10 cellular contexts compared by ENCODE assay signal in genomic region chr3:71425491-71426071, GRCh38.
DNase-seq lines count a peak whose midpoint lies in the region; ATAC-seq and TF ChIP-seq lines count a peak whose summit lies in the region.
"Had no signal": no experiment of that assay in that cellular context is flagged by ENCODE, and none has a peak within 500 bp of the region (broad histone marks: within the 10 kb centered on the region; RNA-seq: fewer than 3 reads in every experiment).

No MANE protein-coding gene starts in this region.

- CTCF ChIA-PET in mammary epithelial cell (lab: Charles Lee; ENCODE audit: low non-redundant PET) = no interaction called here

- H2AFZ ChIP-seq in mammary epithelial cell (ENCODE audit: low read depth, low read length) = no peak overlapping the region

- H3K4me1 ChIP-seq in mammary epithelial cell (ENCODE audit: insufficient read depth, low read length) (peaks cover 51% of the 10 kb centered on the region), skeletal muscle satellite cell (ENCODE audit: control insufficient read depth, insufficient read depth, low read length) (peaks cover 22% of the 10 kb centered on the region)

- H3K9ac ChIP-seq in mammary epithelial cell (ENCODE audit: insufficient read depth, low read length) (peak overlapping the region; percentile 20), skeletal muscle satellite cell (ENCODE audit: low read depth, low read length) (no peak overlapping the region)

- ATAC-seq in activated CD4-positive, CD25-positive, alpha-beta regulatory T cell treated with anti-CD3 and anti-CD28 coated beads, Interleukin-2, amount 50 U/mL, for 24 hours = peak; percentile 25 to 26
- no peak for ATAC-seq in GM21367 (IDR thresholded peaks at IDR 0.05; ENCODE audit: unreplicated experiment)

- H3K36me3 ChIP-seq in mammary epithelial cell (ENCODE audit: insufficient read depth, low read length) (no peaks in the 10 kb centered on the region), skeletal muscle satellite cell (ENCODE audit: insufficient read depth, low read length) (no peaks in the 10 kb centered on the region)
- H3K36me3 ChIP-seq: prostate gland had no signal

- H3K27me3 ChIP-seq in mammary epithelial cell (ENCODE audit: insufficient read depth, low read length) (no peaks in the 10 kb centered on the region), skeletal muscle satellite cell (ENCODE audit: control insufficient read depth, insufficient read depth, low read length) (no peaks in the 10 kb centered on the region)

- BruUV-seq in mammary epithelial cell (replicated peaks; lab: Mats Ljungman, UMichigan) = no TSS peak

- intact Hi-C loops in mammary epithelial cell (cut with micrococcal nuclease) = loop anchor here (10.0 kb wide), 1 partner anchor 259 kb away; no protein-coding TSS in a partner anchor

- no peaks in the 10 kb centered on the region for H4K20me1 ChIP-seq in mammary epithelial cell (ENCODE audit: insufficient read depth, low read length)

- TF ChIP-seq CTCF in mammary epithelial cell (conservative IDR thresholded peaks at IDR 0.05 in 1 of 2, IDR thresholded peaks at IDR 0.05 in 1 of 2; ENCODE audit: extremely low read depth in 1 of 2, insufficient read depth in 1 of 2, low read depth in 1 of 2, low read length in 2 of 2) = no peak

- in situ Hi-C loops in mammary epithelial cell (cut with MboI; ENCODE audit: low sequenced_read_pairs in 2 of 2) = loop anchor here in 1 of 2 donors (10.0 kb wide), 1 partner anchor 149 kb away; no protein-coding TSS in a partner anchor

- WGBS in mammary epithelial cell (ENCODE audit: low coverage, missing lambda C conversion rate) = 9% methylated on average over 2 of the region's 2 CpGs

- dilution Hi-C loops in mammary epithelial cell (cut with HindIII; ENCODE audit: low sequenced_read_pairs) = no loop called here

- peaks cover 12% of the 10 kb centered on the region for H3K79me2 ChIP-seq in mammary epithelial cell (ENCODE audit: insufficient read depth, low read length)

- H3K4me3 ChIP-seq in mammary epithelial cell (replicated peaks in 1 of 3; ENCODE audit: insufficient read depth in 1 of 3, low read depth in 2 of 3, low read length in 3 of 3) = no peak overlapping the region
- H3K4me3 ChIP-seq in skeletal muscle satellite cell (ENCODE audit: low read length) = no peak overlapping the region
- H3K4me3 ChIP-seq: prostate gland had no signal

- H3K9me3 ChIP-seq in mammary epithelial cell (replicated peaks; ENCODE audit: insufficient read depth, low read length) = no peaks in the 10 kb centered on the region
- no peaks in the 10 kb centered on the region for H3K9me3 ChIP-seq in skeletal muscle satellite cell (replicated peaks; ENCODE audit: low read length)
- H3K9me3 ChIP-seq: prostate gland had no signal

- no peak for DNase-seq in activated CD4-positive, CD25-positive, alpha-beta regulatory T cell (lab: John Stamatoyannopoulos, UW)
- DNase-seq in LHCN-M2 (ENCODE audit: low read depth) = peak; percentile 50
- DNase-seq in mammary epithelial cell = peak; percentile 96
- no peak for DNase-seq in occipital lobe (lab: John Stamatoyannopoulos, UW)
- DNase-seq in NCI-H526 treated with DMSO at 0.1 percent for 48 hours (lab: John Stamatoyannopoulos, UW) = no peak
- DNase-seq: NCI-H1092 treated with DMSO at 0.1 percent for 48 hours had no signal

- no peak overlapping the region for H3K4me2 ChIP-seq in mammary epithelial cell (ENCODE audit: insufficient read depth, low read depth, low read length)
- H3K4me2 ChIP-seq in skeletal muscle satellite cell (ENCODE audit: low read length) = peak overlapping the region; percentile 1

- H3K27ac ChIP-seq in mammary epithelial cell (ENCODE audit: insufficient read depth, low read depth, low read length) = no peak overlapping the region
- H3K27ac ChIP-seq: prostate gland had no signal

Comparison
In these comparisons a context has a peak if more than half of its experiments do, and no peak if none do; other contexts are left out.
1. DNase-seq: peak in LHCN-M2 (single experiment) and mammary epithelial cell (single experiment); none in activated CD4-positive, CD25-positive, alpha-beta regulatory T cell (0 of 4), occipital lobe (single experiment) and NCI-H526 treated with DMSO at 0.1 percent for 48 hours (single experiment).